ENCODE assay signal across 7 cellular contexts in the genomic region with DNA sequence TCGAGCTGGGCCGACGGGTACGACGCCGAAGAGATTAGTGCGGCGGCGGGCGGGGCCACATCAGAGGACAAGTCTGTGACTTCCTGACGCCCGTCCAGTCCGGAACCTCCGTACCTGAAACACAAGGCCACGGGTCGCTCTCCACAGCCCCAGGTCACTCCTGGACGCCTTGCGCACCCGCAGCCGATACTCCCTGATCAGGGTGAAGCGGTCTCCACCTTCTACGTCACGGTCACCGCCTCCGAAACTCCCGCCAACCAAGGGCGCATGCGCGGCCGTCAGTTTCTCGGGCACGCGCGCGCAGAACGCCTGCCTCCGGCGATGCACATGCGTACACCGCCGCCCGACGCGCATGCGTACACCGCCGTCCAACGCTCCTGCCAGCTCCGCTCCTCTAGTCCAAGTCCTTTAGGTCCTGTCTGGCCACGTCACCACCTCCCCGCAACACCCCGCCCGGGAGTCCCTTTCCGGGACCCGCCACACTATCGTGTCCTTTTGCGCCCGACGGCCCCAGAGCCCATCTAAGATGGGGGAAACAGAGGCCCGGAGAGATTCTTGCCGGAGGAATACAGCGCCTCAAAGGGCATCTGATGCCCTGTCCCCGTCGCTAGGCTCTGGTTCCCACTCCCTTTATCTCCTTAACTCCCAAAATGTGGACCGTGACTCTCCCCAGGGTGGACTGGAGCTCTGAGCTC. TPM values are rescaled to one million over a fixed set of nuclear protein-coding genes. Genes with fewer than 3 reads are reported as not detected.
A peak's percentile ranks its signal among the peaks of the same experiment; 100 is the strongest.
DNase-seq lines count a peak whose midpoint lies in the region; ATAC-seq and TF ChIP-seq lines count a peak whose summit lies in the region.

A gene with protein sequence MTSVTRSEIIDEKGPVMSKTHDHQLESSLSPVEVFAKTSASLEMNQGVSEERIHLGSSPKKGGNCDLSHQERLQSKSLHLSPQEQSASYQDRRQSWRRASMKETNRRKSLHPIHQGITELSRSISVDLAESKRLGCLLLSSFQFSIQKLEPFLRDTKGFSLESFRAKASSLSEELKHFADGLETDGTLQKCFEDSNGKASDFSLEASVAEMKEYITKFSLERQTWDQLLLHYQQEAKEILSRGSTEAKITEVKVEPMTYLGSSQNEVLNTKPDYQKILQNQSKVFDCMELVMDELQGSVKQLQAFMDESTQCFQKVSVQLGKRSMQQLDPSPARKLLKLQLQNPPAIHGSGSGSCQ (minus strand): TSS at position 216 of the 695 bp plus-strand sequence. CDS start 2,305 bp downstream, outside the sequence.

- no peaks in the 10 kb centered on the region for H4K20me1 ChIP-seq in hepatocyte (ENCODE audit: insufficient read depth, poor library complexity, severe bottlenecking)

- H3K4me3 ChIP-seq in astrocyte of the cerebellum (ENCODE audit: low read depth, low read length) (peak within 1 kb of the TSS; percentile 70), hepatocyte (peak within 1 kb of the TSS; percentile 74)

- H3K27ac ChIP-seq in hepatocyte = peak within 1 kb of the TSS; percentile 99

- no peaks in the 10 kb centered on the region for H3K9me2 ChIP-seq in hepatocyte (replicated peaks; ENCODE audit: insufficient read depth)

- ATAC-seq in GM18511 (IDR thresholded peaks at IDR 0.05; ENCODE audit: unreplicated experiment) (peak; percentile 87), HG03025 (IDR thresholded peaks at IDR 0.05; ENCODE audit: low FRiP score, unreplicated experiment) (peak; percentile 79)

- 2% methylated on average over 56 of the region's 65 CpGs for WGBS in hepatocyte (ENCODE audit: low lambda C conversion rate, missing lambda C conversion rate)

- H3K27me3 ChIP-seq in hepatocyte = no peaks in the 10 kb centered on the region

- peak within 1 kb of the TSS; percentile 95 for H3K4me2 ChIP-seq in hepatocyte

- H3K36me3 ChIP-seq in hepatocyte (replicated peaks; ENCODE audit: insufficient read depth, low read depth) = no peaks in the 10 kb centered on the region

- peaks cover 6% of the 10 kb centered on the region for H3K79me2 ChIP-seq in hepatocyte

- H2AFZ ChIP-seq in hepatocyte = peak within 1 kb of the TSS; percentile 97

- DNase-seq in NCI-H2081 (lab: John Stamatoyannopoulos, UW) = peak; percentile 96 to 97
- DNase-seq in T-helper 9 cell = peak; percentile 99
- DNase-seq in astrocyte of the cerebellum (ENCODE audit: low read depth) = peak; percentile 92
- DNase-seq in hepatocyte (ENCODE audit: low spot score) = peak; percentile 98
- DNase-seq in renal cortical epithelial cell (ENCODE audit: low read depth) = peak; percentile 87

- in situ Hi-C loops in astrocyte of the cerebellum (cut with HindIII; ENCODE audit: low sequenced_read_pairs) = loop anchor here (25.0 kb wide), 2 partner anchors 211 to 286 kb away; partner anchors contain the start of gene TGIF2

- no peak for TF ChIP-seq CTCF in astrocyte of the cerebellum (IDR thresholded peaks at IDR 0.05; ENCODE audit: low read depth, low read length, missing control alignments)
- no peak for TF ChIP-seq CTCF in hepatocyte (IDR thresholded peaks at IDR 0.05; ENCODE audit: poor library complexity)

- peaks cover 4% of the 10 kb centered on the region for H3K4me1 ChIP-seq in hepatocyte (ENCODE audit: insufficient read depth)

- H3K9me3 ChIP-seq in hepatocyte (ENCODE audit: low read depth) = no peaks in the 10 kb centered on the region

RNA-seq across cellular contexts. Expression of the gene that starts here (rescaled TPM):
- total RNA-seq in hepatocyte (10.3 and 12.7 TPM in 2 replicates), renal cortical epithelial cell (8.1 and 19.1 TPM in 2 replicates)
- polyA plus RNA-seq in hepatocyte = 9.2 and 9.5 TPM in 2 replicates

Comparison
In these comparisons a context has a peak if more than half of its experiments do, and no peak if none do; other contexts are left out.
1. Peak in every context shown above with its lines: DNase-seq, ATAC-seq, H3K4me3 ChIP-seq and H3K27ac ChIP-seq.